In genomic region chr12:19065871-19066270, GRCh38 we compare ENCODE assay signal across 28 cellular contexts.
"Had no signal": no experiment of that assay in that cellular context is flagged by ENCODE, and none has a peak within 500 bp of the region (broad histone marks: within the 10 kb centered on the region; RNA-seq: fewer than 3 reads in every experiment).

No MANE protein-coding gene starts in this region.

- H3K36me3 Mint-ChIP-seq: activated CD4-positive, alpha-beta memory T cell treated with anti-CD3 and anti-CD28 coated beads for 36 hours; activated naive CD4-positive, alpha-beta T cell treated with anti-CD3 and anti-CD28 coated beads, Interleukin-2, amount 10 ng/mL, durations not matched to agents 7 days and 5 days; activated naive CD8-positive, alpha-beta T cell treated with anti-CD3 and anti-CD28 coated beads, Interleukin-2, amount 10 ng/mL, durations not matched to agents 7 days and 5 days; mesothelial cell of epicardium; naive B cell; stimulated activated naive B cell treated with anti-CD40 and anti-IgM and Interleukin-4, amounts not matched to agents 10 μg/mL and 1 μg/mL and 100 μg/mL, for 72 hours had no signal

- H3K27ac Mint-ChIP-seq: activated CD4-positive, alpha-beta memory T cell treated with anti-CD3 and anti-CD28 coated beads for 36 hours; activated naive CD4-positive, alpha-beta T cell treated with anti-CD3 and anti-CD28 coated beads, Interleukin-2, amount 10 ng/mL, durations not matched to agents 7 days and 5 days; activated naive CD8-positive, alpha-beta T cell treated with anti-CD3 and anti-CD28 coated beads, Interleukin-2, amount 10 ng/mL, durations not matched to agents 7 days and 5 days; activated T-cell treated with anti-CD3 and anti-CD28 coated beads, Interleukin-2, amount 50 U/mL, for 24 hours; effector memory CD8-positive, alpha-beta T cell; mesothelial cell of epicardium; stimulated activated naive B cell treated with anti-CD40 and anti-IgM and Interleukin-4, amounts not matched to agents 10 μg/mL and 1 μg/mL and 100 μg/mL, for 72 hours; T-helper 1 cell treated with Interleukin-12 subunit alpha and Interleukin-12 subunit beta and Interleukin-4 antibody, amounts not matched to agents 30 μg/mL and 1 μg/mL, for 36 hours had no signal

- H3K4me1 Mint-ChIP-seq: activated naive CD4-positive, alpha-beta T cell treated with anti-CD3 and anti-CD28 coated beads, Interleukin-2, amount 10 ng/mL, durations not matched to agents 7 days and 5 days; activated naive CD8-positive, alpha-beta T cell treated with anti-CD3 and anti-CD28 coated beads, Interleukin-2, amount 10 ng/mL, durations not matched to agents 7 days and 5 days; naive B cell; stimulated activated naive B cell treated with anti-CD40 and anti-IgM and Interleukin-4, amounts not matched to agents 10 μg/mL and 1 μg/mL and 100 μg/mL, for 72 hours had no signal

- H3K9me3 Mint-ChIP-seq: activated CD4-positive, alpha-beta memory T cell treated with anti-CD3 and anti-CD28 coated beads for 36 hours; activated naive CD4-positive, alpha-beta T cell treated with anti-CD3 and anti-CD28 coated beads, Interleukin-2, amount 10 ng/mL, durations not matched to agents 7 days and 5 days; activated naive CD8-positive, alpha-beta T cell treated with anti-CD3 and anti-CD28 coated beads, Interleukin-2, amount 10 ng/mL, durations not matched to agents 7 days and 5 days; activated T-cell treated with anti-CD3 and anti-CD28 coated beads, Interleukin-2, amount 50 U/mL, for 24 hours; effector memory CD8-positive, alpha-beta T cell; mesothelial cell of epicardium; T-helper 1 cell treated with Interleukin-12 subunit alpha and Interleukin-12 subunit beta and Interleukin-4 antibody, amounts not matched to agents 30 μg/mL and 1 μg/mL, for 36 hours had no signal

- H3K27me3 Mint-ChIP-seq: activated naive CD4-positive, alpha-beta T cell treated with anti-CD3 and anti-CD28 coated beads, Interleukin-2, amount 10 ng/mL, durations not matched to agents 7 days and 5 days; activated naive CD8-positive, alpha-beta T cell treated with anti-CD3 and anti-CD28 coated beads, Interleukin-2, amount 10 ng/mL, durations not matched to agents 7 days and 5 days; stimulated activated naive B cell treated with anti-CD40 and anti-IgM and Interleukin-4, amounts not matched to agents 10 μg/mL and 1 μg/mL and 100 μg/mL, for 72 hours had no signal

- H3K4me3 Mint-ChIP-seq: activated CD4-positive, alpha-beta memory T cell treated with anti-CD3 and anti-CD28 coated beads for 36 hours; activated naive CD4-positive, alpha-beta T cell treated with anti-CD3 and anti-CD28 coated beads, Interleukin-2, amount 10 ng/mL, durations not matched to agents 7 days and 5 days; activated naive CD8-positive, alpha-beta T cell treated with anti-CD3 and anti-CD28 coated beads, Interleukin-2, amount 10 ng/mL, durations not matched to agents 7 days and 5 days; activated T-cell treated with anti-CD3 and anti-CD28 coated beads, Interleukin-2, amount 50 U/mL, for 24 hours; effector memory CD8-positive, alpha-beta T cell; mesothelial cell of epicardium; naive B cell; stimulated activated naive B cell treated with anti-CD40 and anti-IgM and Interleukin-4, amounts not matched to agents 10 μg/mL and 1 μg/mL and 100 μg/mL, for 72 hours; T-helper 1 cell treated with Interleukin-12 subunit alpha and Interleukin-12 subunit beta and Interleukin-4 antibody, amounts not matched to agents 30 μg/mL and 1 μg/mL, for 36 hours had no signal

- DNase-seq: activated CD4-positive, alpha-beta memory T cell treated with anti-CD3 and anti-CD28 coated beads for 36 hours; activated CD4-positive, alpha-beta T cell treated with anti-CD3 and anti-CD28 coated beads for 48 hours; activated CD8-positive, alpha-beta memory T cell treated with anti-CD3 and anti-CD28 coated beads, Interleukin-2, amount 50 U/mL, for 48 hours; activated gamma-delta T cell; activated naive CD4-positive, alpha-beta T cell treated with anti-CD3 and anti-CD28 coated beads, Interleukin-2, amount 10 ng/mL, durations not matched to agents 7 days and 5 days; activated naive CD8-positive, alpha-beta T cell treated with anti-CD3 and anti-CD28 coated beads, Interleukin-2, amount 10 ng/mL, durations not matched to agents 7 days and 5 days; activated T-cell treated with anti-CD3 and anti-CD28 coated beads, Interleukin-2, amount 50 U/mL, for 24 hours; caudate nucleus; cortex of kidney; effector memory CD8-positive, alpha-beta T cell; erythroblast; gastrocnemius medialis; hippocampal formation; left cardiac atrium; mammary epithelial cell; naive B cell; ovary; psoas muscle; stimulated activated CD4-positive, alpha-beta T cell treated with anti-CD3 and anti-CD28 coated beads, Interleukin-1b, Interleukin-23, amount 100 ng/mL, for 48 hours; stimulated activated CD4-positive, alpha-beta T cell treated with anti-CD3 and anti-CD28 coated beads, Interleukin-4, amount 100 ng/mL, for 4 hours; stimulated activated naive B cell treated with anti-CD40 and anti-IgM and Interleukin-4, amounts not matched to agents 10 μg/mL and 1 μg/mL and 100 μg/mL, for 72 hours; stomach; T1000; thyroid gland; upper lobe of right lung; WERI-Rb-1 had no signal
